Comparison of ENCODE assay signal across 8 cellular contexts in the genomic region with DNA sequence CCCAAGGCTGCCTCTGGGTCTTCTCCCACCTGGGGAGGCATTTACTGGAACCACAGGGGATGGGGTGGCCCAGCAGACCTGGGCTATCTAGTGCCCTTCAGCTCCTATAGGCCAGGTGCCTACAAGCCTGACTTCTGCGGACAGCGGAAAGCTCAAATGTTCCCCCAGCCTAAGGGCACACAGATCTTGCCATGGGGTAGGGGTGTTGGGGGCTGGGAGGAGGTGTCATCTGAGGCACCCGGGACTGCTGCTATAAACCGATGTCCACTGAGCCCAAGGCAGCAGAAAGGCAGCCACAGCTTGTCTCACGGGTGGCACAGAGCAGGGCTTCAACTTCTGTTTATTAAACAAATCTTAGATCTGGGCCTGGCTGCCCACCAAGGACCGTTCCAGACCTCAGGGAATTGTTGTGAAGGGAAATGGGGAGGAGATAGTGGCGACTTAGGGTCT. TPM values are rescaled to one million over a fixed set of nuclear protein-coding genes. Genes with fewer than 3 reads are reported as not detected.
DNase-seq lines count a peak whose midpoint lies in the region; ATAC-seq and TF ChIP-seq lines count a peak whose summit lies in the region.

No MANE protein-coding gene starts in this region.

- no peaks in the 10 kb centered on the region for H3K27me3 Mint-ChIP-seq in Caco-2 (ENCODE audit: insufficient read depth, unreplicated experiment)

- no peak for ATAC-seq in foreskin keratinocyte
- ATAC-seq in HG02642 (IDR thresholded peaks at IDR 0.05; ENCODE audit: poor library complexity, unreplicated experiment) = no peak

- H3K4me1 ChIP-seq in Caco-2 = peaks cover 31% of the 10 kb centered on the region
- H3K4me1 ChIP-seq in SJCRH30 = no peaks in the 10 kb centered on the region; the same call in 1 of the 2 replicates
- H3K4me1 ChIP-seq in esophagus squamous epithelium = peaks cover 60 to 89% (median 62%) of the 10 kb centered on the region in 3 donors
- H3K4me1 ChIP-seq in prostate gland (replicated peaks) = peaks cover 18% of the 10 kb centered on the region
- H3K4me1 ChIP-seq in foreskin keratinocyte = peaks cover 14% of the 10 kb centered on the region

- H3K9me3 ChIP-seq in Caco-2 = no peaks in the 10 kb centered on the region
- H3K9me3 ChIP-seq in SJCRH30 (replicated peaks) = no peaks in the 10 kb centered on the region
- H3K9me3 ChIP-seq in esophagus squamous epithelium = no peaks in the 10 kb centered on the region
- no peaks in the 10 kb centered on the region for H3K9me3 ChIP-seq in prostate gland

- intact Hi-C loops in Caco-2 (cut with micrococcal nuclease; ENCODE audit: unreplicated experiment) (no loop called here), esophagus squamous epithelium (cut with DNase I) (no loop called here), prostate gland (cut with DNase I) (no loop called here)

- H3K36me3 Mint-ChIP-seq in Caco-2 (ENCODE audit: insufficient read depth, unreplicated experiment) = peaks cover 44% of the 10 kb centered on the region

- no peaks in the 10 kb centered on the region for H3K27me3 ChIP-seq in Caco-2 (replicated peaks; ENCODE audit: control insufficient read depth, insufficient read depth, low read length)
- H3K27me3 ChIP-seq in SJCRH30 = no peaks in the 10 kb centered on the region
- no peaks in the 10 kb centered on the region for H3K27me3 ChIP-seq in esophagus squamous epithelium
- no peaks in the 10 kb centered on the region for H3K27me3 ChIP-seq in prostate gland (replicated peaks; ENCODE audit: insufficient read depth)
- H3K27me3 ChIP-seq in foreskin keratinocyte = no peaks in the 10 kb centered on the region

- H3K27ac ChIP-seq in SJCRH30 (no peak overlapping the region; the same call in 1 of the 2 replicates), esophagus squamous epithelium (peak overlapping the region; percentile 94 to 98 (median 96)), prostate gland (peak overlapping the region; percentile 98 to 99), foreskin keratinocyte (no peak overlapping the region)

- CTCF ChIA-PET in Caco-2 (lab: Charles Lee) = no interaction called here

- H3K4me3 ChIP-seq in Caco-2 (ENCODE audit: low read depth, low read length) (no peak overlapping the region), SJCRH30 (peak overlapping the region; percentile 59), esophagus squamous epithelium (peak overlapping the region in 3 of 4 donors; percentile 62 to 94 (median 63)), prostate gland (peak overlapping the region; percentile 58 to 60)

- TF ChIP-seq POLR2A in esophagus squamous epithelium (IDR thresholded peaks at IDR 0.05) = no peak
- TF ChIP-seq POLR2A in prostate gland (IDR thresholded peaks at IDR 0.05) = no peak

- H3K4me3 Mint-ChIP-seq in Caco-2 (ENCODE audit: unreplicated experiment) = peak overlapping the region; percentile 91

- peak overlapping the region; percentile 70 for H3K27ac Mint-ChIP-seq in Caco-2 (ENCODE audit: unreplicated experiment)

- 94% methylated on average over 3 of the region's 7 CpGs; no CpG with 5 or more reads in 1 of the 2 donors for WGBS in esophagus squamous epithelium, 2 donors
- 83% methylated on average over 7 of the region's 7 CpGs for WGBS in prostate gland

- H3K9me3 Mint-ChIP-seq in Caco-2 (ENCODE audit: unreplicated experiment) = no peaks in the 10 kb centered on the region

- TF ChIP-seq CTCF in Caco-2 (IDR thresholded peaks at IDR 0.05; ENCODE audit: insufficient read depth in 1 of 2, low read depth in 1 of 2, low read length in 1 of 2, severe bottlenecking in 1 of 2, unreplicated experiment in 1 of 2) = no peak
- TF ChIP-seq CTCF in esophagus squamous epithelium (IDR thresholded peaks at IDR 0.05) = no peak
- no peak for TF ChIP-seq CTCF in prostate gland (IDR thresholded peaks at IDR 0.05)
- no peak for TF ChIP-seq CTCF in foreskin keratinocyte (conservative IDR thresholded peaks at IDR 0.05)

- H3K36me3 ChIP-seq in Caco-2 (ENCODE audit: control insufficient read depth, insufficient read depth, low read length) (no peaks in the 10 kb centered on the region; the same call in 1 of the 2 replicates), SJCRH30 (no peaks in the 10 kb centered on the region), esophagus squamous epithelium (peaks cover 0 to 5% (median 2%) of the 10 kb centered on the region in 3 donors), prostate gland (no peaks in the 10 kb centered on the region)

- POLR2A ChIA-PET in Caco-2 (lab: Charles Lee) = no interaction called here

- H3K4me1 Mint-ChIP-seq in Caco-2 (ENCODE audit: low read depth, unreplicated experiment) = peaks cover 17% of the 10 kb centered on the region

- DNase-seq in Caco-2 = no peak
- no peak for DNase-seq in SJCRH30
- DNase-seq in esophagus squamous epithelium (lab: John Stamatoyannopoulos, UW) = no peak
- no peak for DNase-seq in prostate gland (ENCODE audit: low spot score)
- DNase-seq in dedifferentiated amniotic fluid mesenchymal stem cell (ENCODE audit: extremely low spot score) = no peak
- no peak for DNase-seq in foreskin keratinocyte
- DNase-seq in islet precursor cell = no peak

- BruUV-seq in Caco-2 (replicated peaks; lab: Mats Ljungman, UMichigan) = no TSS peak

RNA-seq across cellular contexts. Expression of gene MYO1C, which starts 3.6 kb away (rescaled TPM):
- total RNA-seq in Caco-2 (2022) = 162 and 171 TPM in 2 replicates
- total RNA-seq in SJCRH30 (2014; rRNA removed; shearing (Covaris generic)) = 17.9 and 19.1 TPM in 2 replicates
- total RNA-seq in esophagus squamous epithelium = 10 to 100 TPM; 62.0 to 80.5 (median 64.2) TPM
- total RNA-seq in prostate gland = 100 to 1,000 TPM in 1 of 2 donors, 10 to 100 TPM in 1; 94.4 to 120 TPM
- total RNA-seq in foreskin keratinocyte = 148 and 162 TPM in 2 replicates
- polyA plus RNA-seq in foreskin keratinocyte = 81.9 and 96.8 TPM in 2 replicates

RNA-seq across cellular contexts. Expression of gene INPP5K, which starts 27.6 kb away (rescaled TPM):
- total RNA-seq in Caco-2 (2022) (24.1 and 27.3 TPM in 2 replicates), esophagus squamous epithelium (10 to 100 TPM; 18.4 to 44.3 (median 35.0) TPM), prostate gland (10 to 100 TPM; 82.7 to 87.4 TPM), foreskin keratinocyte (15.5 and 17.4 TPM in 2 replicates)
- total RNA-seq in SJCRH30 (2014; rRNA removed; shearing (Covaris generic)) = 9.7 and 9.9 TPM in 2 replicates
- 15.0 and 16.6 TPM in 2 replicates for polyA plus RNA-seq in foreskin keratinocyte

RNA-seq across cellular contexts. Expression of gene CRK, which starts 32.8 kb away (rescaled TPM):
- total RNA-seq in Caco-2 (2022) (70.0 and 72.3 TPM in 2 replicates), esophagus squamous epithelium (10 to 100 TPM; 33.8 to 59.3 (median 51.2) TPM), prostate gland (10 to 100 TPM; 52.6 to 77.7 TPM), foreskin keratinocyte (79.2 and 79.3 TPM in 2 replicates)
- total RNA-seq in SJCRH30 (2014; rRNA removed; shearing (Covaris generic)) = 39.4 and 41.3 TPM in 2 replicates
- polyA plus RNA-seq in foreskin keratinocyte = 28.6 and 34.9 TPM in 2 replicates

Comparison
In these comparisons a context has a peak if more than half of its experiments do, and no peak if none do; other contexts are left out.
1. H3K27ac ChIP-seq: peak in esophagus squamous epithelium (4 of 4) and prostate gland (2 of 2); none in SJCRH30 (single experiment) and foreskin keratinocyte (single experiment).